Comparison of ENCODE assay signal across 21 cellular contexts in genomic region chr1:210758761-210759160, GRCh38.
DNase-seq lines count a peak whose midpoint lies in the region; ATAC-seq, FAIRE-seq and TF ChIP-seq lines count a peak whose summit lies in the region.
"Had no signal": no experiment of that assay in that cellular context is flagged by ENCODE, and none has a peak within 500 bp of the region (broad histone marks: within the 10 kb centered on the region; RNA-seq: fewer than 3 reads in every experiment).

No MANE protein-coding gene starts in this region.

- H3K27me3 ChIP-seq in IMR-90 (ENCODE audit: control insufficient read depth, insufficient read depth, low read length) (no peaks in the 10 kb centered on the region), astrocyte (ENCODE audit: insufficient read depth, low read length) (no peaks in the 10 kb centered on the region), brain microvascular endothelial cell (replicated peaks) (no peaks in the 10 kb centered on the region)
- H3K27me3 ChIP-seq: BLaER1 had no signal

- FAIRE-seq in astrocyte (lab: Jason Lieb, UNC), result no peak
- FAIRE-seq: GM19239 had no signal

- no peak overlapping the region for H3K4ac ChIP-seq in IMR-90 (ENCODE audit: low read depth, low read length)

- H3K27ac Mint-ChIP-seq in astrocyte (ENCODE audit: unreplicated experiment), result peak overlapping the region; percentile 53
- peak overlapping the region; percentile 76 for H3K27ac Mint-ChIP-seq in neural crest cell (ENCODE audit: unreplicated experiment)
- H3K27ac Mint-ChIP-seq: CD4-positive, CD25-positive, alpha-beta regulatory T cell had no signal

- H3K23ac ChIP-seq in IMR-90 (ENCODE audit: low read depth, low read length), result no peak overlapping the region

- in situ Hi-C loops in IMR-90 (cut with MboI; ENCODE audit: low sequenced_read_pairs), result no loop called here
- in situ Hi-C loops in brain microvascular endothelial cell (cut with HindIII; ENCODE audit: low pct_ligation_motif_present, low sequenced_read_pairs), result no loop called here

- H3K9me3 Mint-ChIP-seq in astrocyte (ENCODE audit: unreplicated experiment), result peaks cover 24% of the 10 kb centered on the region
- peaks cover 11% of the 10 kb centered on the region for H3K9me3 Mint-ChIP-seq in neural crest cell

- no peaks in the 10 kb centered on the region for H3K79me2 ChIP-seq in astrocyte (ENCODE audit: insufficient read depth, low read length)

- CTCF ChIA-PET in IMR-90 (lab: Yijun Ruan, JAX), result no interaction called here

- dilution Hi-C loops in IMR-90 (cut with HindIII; ENCODE audit: low sequenced_read_pairs, unreplicated experiment), result no loop called here

- H3K9me3 ChIP-seq in IMR-90 (ENCODE audit: control insufficient read depth, insufficient read depth, low read length) (peaks cover 6% of the 10 kb centered on the region; the same call in 1 of the 2 replicates), astrocyte (ENCODE audit: insufficient read depth, low read depth, low read length) (no peaks in the 10 kb centered on the region)
- H3K9me3 ChIP-seq: BLaER1 had no signal

- H2AK9ac ChIP-seq in IMR-90 (replicated peaks; ENCODE audit: low read depth, low read length, poor library complexity), result no peak overlapping the region

- H3K27ac ChIP-seq in IMR-90 (ENCODE audit: insufficient read depth, low read length) (no peak overlapping the region), astrocyte (ENCODE audit: low read depth, low read length) (no peak overlapping the region), brain microvascular endothelial cell (no peak overlapping the region)
- H3K27ac ChIP-seq: BLaER1, HL-60, RWPE1 had no signal

- H4K8ac ChIP-seq in IMR-90 (ENCODE audit: low read depth in 2 of 2, low read length in 2 of 2), result no peak overlapping the region

- intact Hi-C loops in IMR-90 (cut with micrococcal nuclease), result no loop called here

- H2BK5ac ChIP-seq in IMR-90 (ENCODE audit: low read depth, low read length, poor library complexity, severe bottlenecking), result no peak overlapping the region

- H3K4me1 ChIP-seq in IMR-90 (ENCODE audit: control insufficient read depth, insufficient read depth, low read length), result no peaks in the 10 kb centered on the region
- peaks cover 3% of the 10 kb centered on the region for H3K4me1 ChIP-seq in astrocyte (ENCODE audit: insufficient read depth, low read length)
- H3K4me1 ChIP-seq: BLaER1 had no signal

- no peak overlapping the region for H2BK120ac ChIP-seq in IMR-90 (ENCODE audit: low read depth, low read length)

- H3K9ac ChIP-seq in IMR-90 (ENCODE audit: low read depth, low read length), result no peak overlapping the region
- no peak overlapping the region for H3K9ac ChIP-seq in astrocyte (ENCODE audit: low read length)
- H3K9ac ChIP-seq: BLaER1 had no signal

- no peak overlapping the region for H4K5ac ChIP-seq in IMR-90 (ENCODE audit: low read depth, low read length)

- WGBS in IMR-90 (ENCODE audit: extremely low coverage in 2 of 2, insufficient read length in 1 of 2), 2 experiments, result 78% methylated on average over 3 of the region's 4 CpGs; no CpG with 5 or more reads in 1 of the 2 experiments

- H4K91ac ChIP-seq in IMR-90 (ENCODE audit: insufficient read depth, low read depth, low read length), result no peak overlapping the region

- H3K9me1 ChIP-seq in IMR-90 (ENCODE audit: insufficient read depth, low read length), result no peaks in the 10 kb centered on the region

- H3K27me3 Mint-ChIP-seq in astrocyte (ENCODE audit: low read depth, unreplicated experiment) (peaks cover 5% of the 10 kb centered on the region), neural crest cell (ENCODE audit: low read depth) (peaks cover 7% of the 10 kb centered on the region)

- H3K36me3 ChIP-seq in IMR-90 (ENCODE audit: control insufficient read depth, insufficient read depth, low read length), result no peaks in the 10 kb centered on the region
- no peaks in the 10 kb centered on the region for H3K36me3 ChIP-seq in astrocyte (ENCODE audit: insufficient read depth, low read length)
- no peaks in the 10 kb centered on the region for H3K36me3 ChIP-seq in brain microvascular endothelial cell (replicated peaks)
- H3K36me3 ChIP-seq: BLaER1 had no signal

- POLR2A ChIA-PET in IMR-90 (lab: Charles Lee; ENCODE audit: unreplicated experiment), result no interaction called here

- no peak for TF ChIP-seq POLR2A in IMR-90 (IDR thresholded peaks at IDR 0.05; ENCODE audit: low read depth, low read length)

- H2BK20ac ChIP-seq in IMR-90 (ENCODE audit: low read depth, low read length), result no peak overlapping the region

- TF ChIP-seq RAD21 in IMR-90 (IDR thresholded peaks at IDR 0.05; ENCODE audit: low read length), result no peak

- no peak overlapping the region for H3K4me3 Mint-ChIP-seq in astrocyte (ENCODE audit: unreplicated experiment)
- H3K4me3 Mint-ChIP-seq in neural crest cell, result no peak overlapping the region
- H3K4me3 Mint-ChIP-seq: CD4-positive, CD25-positive, alpha-beta regulatory T cell had no signal

- no peak overlapping the region for H2BK15ac ChIP-seq in IMR-90 (ENCODE audit: low read depth, low read length)

- no peak overlapping the region for H3K56ac ChIP-seq in IMR-90 (ENCODE audit: extremely low read depth, insufficient read depth, low read length)

- H3K79me1 ChIP-seq in IMR-90 (ENCODE audit: low read depth in 1 of 2, low read length in 2 of 2), result no peaks in the 10 kb centered on the region

- ATAC-seq in IMR-90 (ENCODE audit: low read depth) (0 out of 2 replicates have a peak, but pooled peaks have one; percentile 21), HG02798 (IDR thresholded peaks at IDR 0.05; ENCODE audit: poor library complexity, unreplicated experiment) (no peak)

- H3K4me2 ChIP-seq in IMR-90 (ENCODE audit: low read depth, low read length), result no peak overlapping the region
- no peak overlapping the region for H3K4me2 ChIP-seq in astrocyte (ENCODE audit: low read length)
- H3K4me2 ChIP-seq: BLaER1 had no signal

- H3K36me3 Mint-ChIP-seq in astrocyte (ENCODE audit: low read depth, unreplicated experiment) (peaks cover 13% of the 10 kb centered on the region), neural crest cell (ENCODE audit: low read depth) (peaks cover 5% of the 10 kb centered on the region)
- H3K36me3 Mint-ChIP-seq: CD4-positive, CD25-positive, alpha-beta regulatory T cell had no signal

- no peak overlapping the region for H3K18ac ChIP-seq in IMR-90 (ENCODE audit: low read depth, low read length)

- no peak overlapping the region for H2AK5ac ChIP-seq in IMR-90 (ENCODE audit: low read depth, low read length)

- no peak overlapping the region for H3K14ac ChIP-seq in IMR-90 (replicated peaks; ENCODE audit: low read depth, low read length)

- BruUV-seq in IMR-90 (replicated peaks; lab: Mats Ljungman, UMichigan), result no TSS peak

- no peak overlapping the region for H2AFZ ChIP-seq in IMR-90 (replicated peaks; ENCODE audit: low read length, poor library complexity)
- H2AFZ ChIP-seq in astrocyte (ENCODE audit: low read depth, low read length), result no peak overlapping the region

- peaks cover 15% of the 10 kb centered on the region for H3K4me1 Mint-ChIP-seq in astrocyte (ENCODE audit: low read depth, unreplicated experiment)
- peaks cover 19% of the 10 kb centered on the region for H3K4me1 Mint-ChIP-seq in neural crest cell
- H3K4me1 Mint-ChIP-seq: CD4-positive, CD25-positive, alpha-beta regulatory T cell had no signal

- H3K4me3 ChIP-seq in AG10803 (ENCODE audit: low read length) (no peak overlapping the region), IMR-90 (ENCODE audit: insufficient read depth, low read depth, low read length) (no peak overlapping the region), astrocyte (ENCODE audit: insufficient read depth, low read depth, low read length) (no peak overlapping the region), brain microvascular endothelial cell (ENCODE audit: low read depth, low read length) (no peak overlapping the region)
- H3K4me3 ChIP-seq: BLaER1 had no signal

- DNase-seq in AG10803 (ENCODE audit: low read depth), result peak; percentile 20
- DNase-seq in IMR-90, result no peak
- DNase-seq in astrocyte (ENCODE audit: low read depth), result peak; percentile 29
- no peak for DNase-seq in neural crest cell (ENCODE audit: low read depth, low spot score)
- DNase-seq in brain microvascular endothelial cell, result no peak
- no peak for DNase-seq in NCI-H82 (lab: John Stamatoyannopoulos, UW)
- DNase-seq: CD4-positive, CD25-positive, alpha-beta regulatory T cell; DMS153; DND-41; H7; NCI-H1092 treated with DMSO at 0.1 percent for 48 hours; NCI-H146; NCI-H1930; NCI-H2107; NCI-H524; SHP77 treated with DMSO at 0.1 percent for 48 hours had no signal

- H4K20me1 ChIP-seq in IMR-90 (ENCODE audit: insufficient read depth, low read length), result no peaks in the 10 kb centered on the region
- H4K20me1 ChIP-seq in astrocyte (ENCODE audit: insufficient read depth, low read length), result no peaks in the 10 kb centered on the region
- H4K20me1 ChIP-seq: BLaER1 had no signal

- no peak for TF ChIP-seq CTCF in AG10803 (conservative IDR thresholded peaks at IDR 0.05; ENCODE audit: low read length)
- TF ChIP-seq CTCF in IMR-90 (conservative IDR thresholded peaks at IDR 0.05; ENCODE audit: low read depth, low read length), result no peak
- no peak for TF ChIP-seq CTCF in astrocyte (IDR thresholded peaks at IDR 0.05; ENCODE audit: insufficient read depth, low read depth, low read length)
- no peak for TF ChIP-seq CTCF in neural crest cell (conservative IDR thresholded peaks at IDR 0.05)
- TF ChIP-seq CTCF in brain microvascular endothelial cell (IDR thresholded peaks at IDR 0.05; ENCODE audit: low read depth, low read length, missing control alignments), result no peak

TF ChIP-seq in IMR-90, 13 proteins besides CTCF, POLR2A, EP300 and RAD21 (continues in another document):
- TF ChIP-seq CHD1 (IDR thresholded peaks at IDR 0.05; ENCODE audit: low read depth, low read length) (no peak), USF2 (IDR thresholded peaks at IDR 0.05; ENCODE audit: low read depth, low read length) (no peak), BHLHE40 (IDR thresholded peaks at IDR 0.05; ENCODE audit: low read depth, low read length) (no peak), MAZ (IDR thresholded peaks at IDR 0.05; ENCODE audit: borderline replicate concordance, low read depth, low read length) (no peak), MAFK (IDR thresholded peaks at IDR 0.05; ENCODE audit: low read depth, low read length) (no peak), RCOR1 (IDR thresholded peaks at IDR 0.05; ENCODE audit: insufficient replicate concordance, low read length) (no peak), RFX5 (IDR thresholded peaks at IDR 0.05; ENCODE audit: low read depth, low read length) (no peak), SMC3 (IDR thresholded peaks at IDR 0.05; ENCODE audit: low read depth, low read length) (no peak), CEBPB (IDR thresholded peaks at IDR 0.05; ENCODE audit: low read depth, low read length) (no peak), FOS (IDR thresholded peaks at IDR 0.05; ENCODE audit: low read depth, low read length) (no peak), NFE2L2 (IDR thresholded peaks at IDR 0.05; ENCODE audit: low read depth, low read length) (no peak)

Comparison
In these comparisons a context has a peak if more than half of its experiments do, and no peak if none do; other contexts are left out.
1. DNase-seq: peak in AG10803 (single experiment) and astrocyte (single experiment); none in IMR-90 (single experiment), neural crest cell (single experiment), brain microvascular endothelial cell (single experiment) and NCI-H82 (single experiment).